ENCODE assay signal across 13 cellular contexts in the genomic region with DNA sequence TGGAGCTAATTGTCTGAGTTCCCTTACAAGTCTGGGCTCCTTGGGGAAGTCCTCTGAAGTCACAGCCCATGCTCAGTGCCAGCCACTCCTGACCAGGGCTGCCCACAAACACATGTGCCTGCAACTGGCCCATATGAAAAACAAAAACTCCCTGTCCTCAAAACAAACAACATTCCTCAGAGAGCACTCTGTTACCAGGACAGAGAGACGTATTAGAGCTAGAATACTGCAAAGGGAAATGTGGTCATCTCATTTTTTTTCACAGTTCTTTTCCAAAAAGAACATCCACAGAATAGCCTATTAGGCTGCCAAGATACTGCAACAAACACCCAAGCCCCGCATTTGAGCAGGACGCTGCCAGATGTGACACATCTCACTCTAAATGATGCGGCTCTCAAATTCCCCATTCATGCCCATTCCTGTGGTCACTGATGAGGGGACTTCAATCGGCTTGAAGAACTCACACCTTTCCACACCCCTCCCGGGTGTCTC.
DNase-seq lines count a peak whose midpoint lies in the region; ATAC-seq, FAIRE-seq and TF ChIP-seq lines count a peak whose summit lies in the region.
"Had no signal": no experiment of that assay in that cellular context is flagged by ENCODE, and none has a peak within 500 bp of the region (broad histone marks: within the 10 kb centered on the region; RNA-seq: fewer than 3 reads in every experiment).

No MANE protein-coding gene starts in this region.

- FAIRE-seq in K562 (lab: Jason Lieb, UNC) = no peak

- no peaks in the 10 kb centered on the region for H3K9me1 ChIP-seq in K562 (ENCODE audit: control insufficient read depth, insufficient read depth, low read length)

- CTCF ChIA-PET in K562 (lab: Yijun Ruan, JAX; ENCODE audit: low intra/inter-chr PET ratio) = no interaction called here

- no peak overlapping the region for H3K4me2 ChIP-seq in K562 (ENCODE audit: insufficient read depth, low read length)

- H3K4me3 ChIP-seq in K562 (no peak overlapping the region), right atrium auricular region (no peak overlapping the region)
- H3K4me3 ChIP-seq: adrenal gland had no signal

- no peaks in the 10 kb centered on the region for H3K9me3 ChIP-seq in K562 (replicated peaks; ENCODE audit: control insufficient read depth, insufficient read depth, low read depth, low read length)
- H3K9me3 ChIP-seq in right atrium auricular region = no peaks in the 10 kb centered on the region
- H3K9me3 ChIP-seq: adrenal gland had no signal

- no peaks in the 10 kb centered on the region for H3K79me2 ChIP-seq in K562 (ENCODE audit: control insufficient read depth, insufficient read depth, low read length)

- ATAC-seq in K562 (no peak), GM21360 (IDR thresholded peaks at IDR 0.05; ENCODE audit: unreplicated experiment) (no peak)
- ATAC-seq: T-cell had no signal

- no peak for TF ChIP-seq CTCF in K562 (IDR thresholded peaks at IDR 0.05 in 2 of 3, conservative IDR thresholded peaks at IDR 0.05 in 1 of 3; ENCODE audit: insufficient read depth in 2 of 3, low read depth in 1 of 3, low read length in 3 of 3)
- no peak for TF ChIP-seq CTCF in right atrium auricular region (IDR thresholded peaks at IDR 0.05)

- no TSS peak for BruUV-seq in K562 (replicated peaks; lab: Mats Ljungman, UMichigan)

- no peaks in the 10 kb centered on the region for H4K20me1 ChIP-seq in K562 (replicated peaks; ENCODE audit: control insufficient read depth, insufficient read depth, low read length)

- H3K27me3 ChIP-seq in K562 (ENCODE audit: control insufficient read depth in 2 of 2, insufficient read depth in 2 of 2, low read length in 2 of 2) = no peaks in the 10 kb centered on the region
- no peaks in the 10 kb centered on the region for H3K27me3 ChIP-seq in right atrium auricular region
- H3K27me3 ChIP-seq: adrenal gland had no signal

- no peak overlapping the region for H3K9ac ChIP-seq in K562 (ENCODE audit: insufficient read depth in 1 of 2, low read depth in 2 of 2, low read length in 2 of 2)

- no peak overlapping the region for H3K27ac ChIP-seq in K562 (ENCODE audit: extremely low read depth, low read depth, low read length)
- peak overlapping the region; percentile 4 to 31 for H3K27ac ChIP-seq in right atrium auricular region
- H3K27ac ChIP-seq: adrenal gland had no signal

- TF ChIP-seq EP300 in K562 (IDR thresholded peaks at IDR 0.05; ENCODE audit: low read length) = no peak

- no peaks in the 10 kb centered on the region for H3K36me3 ChIP-seq in K562 (ENCODE audit: control insufficient read depth, insufficient read depth, low read length)
- no peaks in the 10 kb centered on the region for H3K36me3 ChIP-seq in right atrium auricular region
- H3K36me3 ChIP-seq: adrenal gland had no signal

- 81% methylated on average over 6 of the region's 6 CpGs for WGBS in K562 (ENCODE audit: insufficient coverage, low coverage, missing lambda C conversion rate)

- no peak for TF ChIP-seq POLR2A in K562 (conservative IDR thresholded peaks at IDR 0.05)

- intact Hi-C loops in K562 (cut with micrococcal nuclease) = no loop called here
- intact Hi-C loops in posterior cingulate gyrus (cut with DNase I) = no loop called here

- POLR2A ChIA-PET in K562 (lab: Yijun Ruan, JAX) = interaction anchor here (0.6 to 1.2 kb wide), 5 partner anchors 11 to 381 kb away, joined by 3 to 5 read pairs (median 3); no protein-coding TSS in a partner anchor

- H2AFZ ChIP-seq in K562 (ENCODE audit: low read depth, low read length) = no peak overlapping the region

- TF ChIP-seq RAD21 in K562 (CRISPR knock-in tag; conservative IDR thresholded peaks at IDR 0.05 in 1 of 2, IDR thresholded peaks at IDR 0.05 in 1 of 2) = no peak

- DNase-seq in C1 segment of cervical spinal cord (lab: John Stamatoyannopoulos, UW) = peak in 12 of 14 donors; percentile 43 to 92 (median 83)
- DNase-seq in K562 (ENCODE audit: extremely low read depth in 1 of 4, low spot score in 3 of 4) = no peak
- DNase-seq in right atrium auricular region (ENCODE audit: low spot score) = no peak
- peak; percentile 56 to 97 (median 79) for DNase-seq in posterior cingulate gyrus
- no peak for DNase-seq in SW 1271 (lab: John Stamatoyannopoulos, UW)
- no peak for DNase-seq in NCI-H2029 (lab: John Stamatoyannopoulos, UW)
- no peak for DNase-seq in NK-92 treated with Interleukin-12 subunit alpha and Interleukin-12 subunit beta, amount 100 ng/mL, for 24 hours (lab: John Stamatoyannopoulos, UW)
- DNase-seq: naive B cell; NCI-H82; stimulated activated naive CD4-positive, alpha-beta T cell; T-cell had no signal

- H3K4me1 ChIP-seq in K562 (replicated peaks in 1 of 2; ENCODE audit: control insufficient read depth in 2 of 2, insufficient read depth in 2 of 2, low read length in 2 of 2) = peaks cover 39 to 42% of the 10 kb centered on the region in 2 experiments
- peaks cover 0 to 23% of the 10 kb centered on the region in 2 donors for H3K4me1 ChIP-seq in right atrium auricular region

- in situ Hi-C loops in K562 (cut with MboI) = no loop called here

TF ChIP-seq in K562, 482 proteins besides CTCF, POLR2A, EP300 and RAD21:
- TF ChIP-seq WHSC1 (IDR thresholded peaks at IDR 0.05; ENCODE audit: low read length) = peak; percentile 67
- no peak for TF ChIP-seq ZNF778 (CRISPR knock-in tag; IDR thresholded peaks at IDR 0.05)

Comparison
In these comparisons a context has a peak if more than half of its experiments do, and no peak if none do; other contexts are left out.
1. DNase-seq: peak in C1 segment of cervical spinal cord (12 of 14) and posterior cingulate gyrus (10 of 10); none in K562 (0 of 4), right atrium auricular region (single experiment), SW 1271 (0 of 2), NCI-H2029 (single experiment) and NK-92 treated with Interleukin-12 subunit alpha and Interleukin-12 subunit beta, amount 100 ng/mL, for 24 hours (single experiment).